In genomic region chr12:49533331-49533730, GRCh38 we compare ENCODE assay signal across 16 cellular contexts. TPM values are rescaled to one million over a fixed set of nuclear protein-coding genes. Genes with fewer than 3 reads are reported as not detected.
"Had no signal": no experiment of that assay in that cellular context is flagged by ENCODE, and none has a peak within 500 bp of the region (broad histone marks: within the 10 kb centered on the region; RNA-seq: fewer than 3 reads in every experiment).

No MANE protein-coding gene starts in this region.

- DNase-seq: activated CD4-positive, alpha-beta T cell treated with anti-CD3 and anti-CD28 coated beads, Interleukin-2, amount 10 ng/mL, durations not matched to agents 24 days and 14 days; activated naive CD4-positive, alpha-beta T cell treated with anti-CD3 and anti-CD28 coated beads for 36 hours; activated naive CD8-positive, alpha-beta T cell treated with anti-CD3 and anti-CD28 coated beads, Interleukin-2, amount 50 U/mL, for 24 hours; naive B cell; retina; stimulated activated CD4-positive, alpha-beta T cell treated with anti-CD3 and anti-CD28 coated beads, Interleukin-2, amount 100 ng/mL, for 48 hours; T-helper 2 cell; thyroid gland; uterus had no signal

- H3K9me3 ChIP-seq: ascending aorta, thyroid gland, uterus had no signal

- ATAC-seq: activated naive CD8-positive, alpha-beta T cell treated with anti-CD3 and anti-CD28 coated beads, Interleukin-2, amount 50 U/mL, for 24 hours; activated T-helper 17 cell treated with anti-CD3 and anti-CD28 coated beads, Interleukin-2, amount 50 U/mL, for 72 hours; esophagus mucosa; left lobe of liver; stimulated activated memory B cell treated with anti-CD40 and anti-IgM and Interleukin-4, amounts not matched to agents 10 μg/mL and 1 μg/mL and 100 μg/mL, for 72 hours; WTC11 had no signal

- H3K4me3 ChIP-seq: ascending aorta, thyroid gland, uterus had no signal

- H3K27me3 ChIP-seq: thyroid gland, uterus had no signal

- H3K36me3 ChIP-seq: ascending aorta, thyroid gland, uterus had no signal

- H3K27ac ChIP-seq: ascending aorta, thyroid gland, uterus had no signal

RNA-seq across cellular contexts. Expression of gene KCNH3, which starts 5.5 kb away (rescaled TPM):
- total RNA-seq: ascending aorta, esophagus mucosa, lung microvascular endothelial cell had no signal
